Comparison of ENCODE assay signal across 8 cellular contexts in genomic region chr6:14452567-14453527, GRCh38.
A peak's percentile ranks its signal among the peaks of the same experiment; 100 is the strongest.
DNase-seq lines count a peak whose midpoint lies in the region; ATAC-seq and TF ChIP-seq lines count a peak whose summit lies in the region.

No MANE protein-coding gene starts in this region.

- TF ChIP-seq CTCF in GM10248 (IDR thresholded peaks at IDR 0.05; ENCODE audit: control extremely low read depth, extremely low read depth, low read depth, missing control alignments) (no peak), spleen (IDR thresholded peaks at IDR 0.05 in 8 of 11, conservative IDR thresholded peaks at IDR 0.05 in 3 of 11) (no peak), uterus (IDR thresholded peaks at IDR 0.05) (no peak)

- ATAC-seq in HG03460 (IDR thresholded peaks at IDR 0.05; ENCODE audit: unreplicated experiment) (peak; percentile 70), sciatic nerve (no peak), GM21526 (IDR thresholded peaks at IDR 0.05; ENCODE audit: low FRiP score, unreplicated experiment) (no peak)

- H3K4me3 ChIP-seq in spleen (peak overlapping the region in 1 of 8 donors; percentile 16), uterus (no peak overlapping the region)

- H3K4me1 ChIP-seq in spleen = peaks cover 0 to 32% (median 21%) of the 10 kb centered on the region in 6 donors
- H3K4me1 ChIP-seq in uterus = no peaks in the 10 kb centered on the region

- no peak for TF ChIP-seq POLR2A in spleen (IDR thresholded peaks at IDR 0.05)
- no peak for TF ChIP-seq POLR2A in uterus (IDR thresholded peaks at IDR 0.05)

- DNase-seq in GM10248 (ENCODE audit: extremely low spot score) (peak; percentile 15), spleen (peak; percentile 74), sciatic nerve (ENCODE audit: low spot score) (no peak), SIG-M5 (lab: John Stamatoyannopoulos, UW) (no peak), uterus (no peak)
- peak; percentile 45 for DNase-seq in activated CD8-positive, alpha-beta memory T cell treated with anti-CD3 and anti-CD28 coated beads, Interleukin-2, amount 50 U/mL, for 4 hours

- H3K36me3 ChIP-seq in spleen = no peaks in the 10 kb centered on the region
- H3K36me3 ChIP-seq in uterus = no peaks in the 10 kb centered on the region

- H3K9me3 ChIP-seq in spleen = peaks cover 0 to 7% (median 2%) of the 10 kb centered on the region in 8 donors
- H3K9me3 ChIP-seq in uterus = no peaks in the 10 kb centered on the region

- intact Hi-C loops in spleen (cut with DNase I; ENCODE audit: low total_unique reads) (no loop called here), sciatic nerve (cut with DNase I) (no loop called here), uterus (cut with DNase I; ENCODE audit: low total_unique reads) (no loop called here)

- POLR2A ChIA-PET in GM10248 (lab: Yijun Ruan, JAX) = no interaction called here

- no peaks in the 10 kb centered on the region for H3K27me3 ChIP-seq in spleen (replicated peaks in 1 of 7)
- no peaks in the 10 kb centered on the region for H3K27me3 ChIP-seq in uterus

- 22 to 58% (median 36%) methylated on average over 17 of the region's 17 CpGs for WGBS in spleen, 5 donors

- CTCF ChIA-PET in GM10248 (lab: Yijun Ruan, JAX) = no interaction called here

- peak overlapping the region in 1 of 8 donors; percentile 5 for H3K27ac ChIP-seq in spleen
- H3K27ac ChIP-seq in uterus = no peak overlapping the region

Comparison
In these comparisons a context has a peak if more than half of its experiments do, and no peak if none do; other contexts are left out.
1. DNase-seq: peak in GM10248 (single experiment), activated CD8-positive, alpha-beta memory T cell treated with anti-CD3 and anti-CD28 coated beads, Interleukin-2, amount 50 U/mL, for 4 hours (single experiment) and spleen (single experiment); none in sciatic nerve (single experiment), SIG-M5 (single experiment) and uterus (0 of 2).